ENCODE assay signal across 15 cellular contexts in genomic region chr9:36187414-36187813, GRCh38. TPM values are rescaled to one million over a fixed set of nuclear protein-coding genes. Genes with fewer than 3 reads are reported as not detected.
DNase-seq lines count a peak whose midpoint lies in the region; ATAC-seq and TF ChIP-seq lines count a peak whose summit lies in the region.
"Had no signal": no experiment of that assay in that cellular context is flagged by ENCODE, and none has a peak within 500 bp of the region (broad histone marks: within the 10 kb centered on the region; RNA-seq: fewer than 3 reads in every experiment).

No MANE protein-coding gene starts in this region.

- H2AK5ac ChIP-seq in mesenchymal stem cell (ENCODE audit: low read length, severe bottlenecking): peak overlapping the region; percentile 51

- POLR2A ChIA-PET in CD4-positive, alpha-beta T cell (lab: Charles Lee): no interaction called here

- H3K79me1 ChIP-seq in mesenchymal stem cell (replicated peaks; ENCODE audit: low read length, poor library complexity, severe bottlenecking): no peaks in the 10 kb centered on the region

- TF ChIP-seq POLR2A in lower leg skin (IDR thresholded peaks at IDR 0.05): no peak

- H2BK12ac ChIP-seq in mesenchymal stem cell (ENCODE audit: low read length in 2 of 2): no peak overlapping the region

- H2BK15ac ChIP-seq in mesenchymal stem cell (ENCODE audit: low read depth, poor library complexity, severe bottlenecking): no peak overlapping the region

- DNase-seq in AG10803 (ENCODE audit: low read depth) (peak; percentile 93), HCEC 1CT (peak; percentile 88), astrocyte of the spinal cord (ENCODE audit: low read depth, low spot score) (peak; percentile 53), mesenchymal stem cell (peak; percentile 92), lower leg skin (ENCODE audit: low spot score in 2 of 2) (no peak), cortex of kidney (lab: John Stamatoyannopoulos, UW) (no peak)
- no peak for DNase-seq in CD4-positive, alpha-beta T cell
- DNase-seq: activated CD4-positive, alpha-beta T cell treated with anti-CD3 and anti-CD28 coated beads, Interleukin-2, amount 10 ng/mL, durations not matched to agents 24 days and 14 days; NCI-H1092 treated with DMSO at 0.1 percent for 48 hours; NCI-H510A; stimulated activated CD4-positive, alpha-beta T cell treated with anti-CD3 and anti-CD28 coated beads, Interleukin-4, amount 100 ng/mL, for 24 hours; stimulated activated naive CD8-positive, alpha-beta T cell treated with anti-CD3 and anti-CD28 coated beads, Interleukin-15, Interleukin-2, amounts not matched to agents 100 U/mL and 50 U/mL, for 24 hours had no signal

- H3K23ac ChIP-seq in mesenchymal stem cell (ENCODE audit: low read length in 2 of 2): no peak overlapping the region

- no peak overlapping the region for H3K27ac Mint-ChIP-seq in CD4-positive, alpha-beta T cell
- H3K27ac Mint-ChIP-seq: activated CD4-positive, alpha-beta T cell treated with anti-CD3 and anti-CD28 coated beads, Interleukin-2, amount 10 ng/mL, durations not matched to agents 24 days and 14 days; activated T-helper 17 cell treated with anti-CD3 and anti-CD28 coated beads, Interleukin-2, amount 50 U/mL, for 72 hours had no signal

- H3K36me3 Mint-ChIP-seq in CD4-positive, alpha-beta T cell (ENCODE audit: low read depth): no peaks in the 10 kb centered on the region

- H3K14ac ChIP-seq in mesenchymal stem cell (ENCODE audit: low read length in 2 of 2): no peak overlapping the region

- H3K27me3 Mint-ChIP-seq in CD4-positive, alpha-beta T cell: no peaks in the 10 kb centered on the region
- H3K27me3 Mint-ChIP-seq: activated T-helper 17 cell treated with anti-CD3 and anti-CD28 coated beads, Interleukin-2, amount 50 U/mL, for 72 hours had no signal

- ATAC-seq in CD4-positive, alpha-beta T cell (ENCODE audit: poor library complexity): no peak
- ATAC-seq in HG02884 (IDR thresholded peaks at IDR 0.05; ENCODE audit: unreplicated experiment): no peak
- ATAC-seq: activated T-helper 17 cell treated with anti-CD3 and anti-CD28 coated beads, Interleukin-2, amount 50 U/mL, for 72 hours; stimulated activated naive CD8-positive, alpha-beta T cell treated with anti-CD3 and anti-CD28 coated beads, Interleukin-15, Interleukin-2, amounts not matched to agents 100 U/mL and 50 U/mL, for 24 hours had no signal

- in situ Hi-C loops in astrocyte of the spinal cord (cut with HindIII; ENCODE audit: low sequenced_read_pairs): no loop called here

- H3K4me2 ChIP-seq in mesenchymal stem cell (ENCODE audit: low read length, poor library complexity, severe bottlenecking): no peak overlapping the region

- H2BK5ac ChIP-seq in mesenchymal stem cell (ENCODE audit: low read depth, low read length, poor library complexity, severe bottlenecking): no peak overlapping the region

- H3K4me3 Mint-ChIP-seq in CD4-positive, alpha-beta T cell: no peak overlapping the region
- H3K4me3 Mint-ChIP-seq: activated CD4-positive, alpha-beta T cell treated with anti-CD3 and anti-CD28 coated beads, Interleukin-2, amount 10 ng/mL, durations not matched to agents 24 days and 14 days; activated T-helper 17 cell treated with anti-CD3 and anti-CD28 coated beads, Interleukin-2, amount 50 U/mL, for 72 hours had no signal

- no peak overlapping the region for H2BK120ac ChIP-seq in mesenchymal stem cell (ENCODE audit: low read depth, low read length)

- H3K9me3 ChIP-seq in mesenchymal stem cell (ENCODE audit: control insufficient read depth, low read length): no peaks in the 10 kb centered on the region
- H3K9me3 ChIP-seq in CD4-positive, alpha-beta T cell (ENCODE audit: control insufficient read depth, low read length): no peaks in the 10 kb centered on the region

- H3K27me3 ChIP-seq in mesenchymal stem cell (ENCODE audit: control insufficient read depth in 1 of 2, insufficient read depth in 1 of 2, low read length in 2 of 2): no peaks in the 10 kb centered on the region
- no peaks in the 10 kb centered on the region for H3K27me3 ChIP-seq in CD4-positive, alpha-beta T cell (ENCODE audit: control insufficient read depth, insufficient read depth, low read length)
- H3K27me3 ChIP-seq: cardiac muscle cell had no signal

- H4K91ac ChIP-seq in mesenchymal stem cell (ENCODE audit: low read length): no peak overlapping the region

- H3K27ac ChIP-seq in mesenchymal stem cell (ENCODE audit: low read length, poor library complexity, severe bottlenecking): peak overlapping the region; percentile 70
- H3K27ac ChIP-seq in CD4-positive, alpha-beta T cell (ENCODE audit: low read depth, low read length): no peak overlapping the region
- H3K27ac ChIP-seq: cardiac muscle cell had no signal

- peaks cover 17% of the 10 kb centered on the region for H3K4me1 Mint-ChIP-seq in CD4-positive, alpha-beta T cell (ENCODE audit: low read depth)

- H3K36me3 ChIP-seq in mesenchymal stem cell (ENCODE audit: control insufficient read depth in 1 of 2, insufficient read depth in 2 of 2, low read depth in 1 of 2, low read length in 2 of 2): no peaks in the 10 kb centered on the region
- H3K36me3 ChIP-seq: cardiac muscle cell had no signal

- H3K4me1 ChIP-seq in mesenchymal stem cell (ENCODE audit: control insufficient read depth, insufficient read depth, low read depth, low read length): peaks cover 4% of the 10 kb centered on the region

- no peak overlapping the region for H2AFZ ChIP-seq in mesenchymal stem cell (ENCODE audit: low read depth, low read length)

- H3K18ac ChIP-seq in mesenchymal stem cell (ENCODE audit: low read depth in 1 of 2, low read length in 2 of 2): no peak overlapping the region

- H4K8ac ChIP-seq in mesenchymal stem cell (ENCODE audit: low read length): no peak overlapping the region

- TF ChIP-seq CTCF in AG10803 (conservative IDR thresholded peaks at IDR 0.05; ENCODE audit: low read length) (no peak), astrocyte of the spinal cord (IDR thresholded peaks at IDR 0.05; ENCODE audit: low read depth, low read length) (no peak), lower leg skin (IDR thresholded peaks at IDR 0.05) (no peak)
- TF ChIP-seq CTCF in CD4-positive, alpha-beta T cell (IDR thresholded peaks at IDR 0.05): no peak

- CTCF ChIA-PET in CD4-positive, alpha-beta T cell (lab: Charles Lee): no interaction called here

- no peak overlapping the region for H3K4me3 ChIP-seq in AG10803 (ENCODE audit: low read length)
- H3K4me3 ChIP-seq in astrocyte of the spinal cord (ENCODE audit: low read depth, low read length): no peak overlapping the region
- H3K4me3 ChIP-seq in mesenchymal stem cell (ENCODE audit: insufficient read depth in 1 of 2, low read depth in 1 of 2, low read length in 2 of 2): no peak overlapping the region
- H3K4me3 ChIP-seq in lower leg skin (ENCODE audit: low read depth, poor library complexity, severe bottlenecking): no peak overlapping the region
- H3K4me3 ChIP-seq: cardiac muscle cell had no signal

- intact Hi-C loops in CD4-positive, alpha-beta T cell (cut with DNase I, micrococcal nuclease): no loop called here
- intact Hi-C loops in lower leg skin (cut with DNase I; ENCODE audit: low total_unique reads): no loop called here

- H3K4ac ChIP-seq in mesenchymal stem cell (ENCODE audit: low read depth in 1 of 2, low read length in 2 of 2): no peak overlapping the region

- no peaks in the 10 kb centered on the region for H3K9me3 Mint-ChIP-seq in CD4-positive, alpha-beta T cell
- H3K9me3 Mint-ChIP-seq: activated CD4-positive, alpha-beta T cell treated with anti-CD3 and anti-CD28 coated beads, Interleukin-2, amount 10 ng/mL, durations not matched to agents 24 days and 14 days; activated T-helper 17 cell treated with anti-CD3 and anti-CD28 coated beads, Interleukin-2, amount 50 U/mL, for 72 hours had no signal

- H3K9ac ChIP-seq in mesenchymal stem cell (ENCODE audit: low read length): peak overlapping the region; percentile 59

RNA-seq across cellular contexts. Expression of gene CLTA, which starts 3.3 kb away (rescaled TPM):
- 420 TPM for polyA plus RNA-seq in mesenchymal stem cell (2013, experiment 1 of 2)
- 415 TPM for polyA plus RNA-seq in mesenchymal stem cell (2013, experiment 2 of 2)
- 10 to 100 TPM; 32.0 to 32.8 TPM for total RNA-seq in CD4-positive, alpha-beta T cell
- total RNA-seq in lower leg skin: 100 to 1,000 TPM; 162 to 240 (median 213) TPM

RNA-seq across cellular contexts. Expression of gene CCIN, which starts 18.2 kb away (rescaled TPM):
- polyA plus RNA-seq in mesenchymal stem cell (2013, experiment 1 of 2): 0.01 TPM
- 0.04 TPM for polyA plus RNA-seq in mesenchymal stem cell (2013, experiment 2 of 2)
- total RNA-seq in CD4-positive, alpha-beta T cell: under 1 TPM; 0.22 to 0.36 TPM
- total RNA-seq in lower leg skin: not detected
- total RNA-seq: activated CD4-positive, alpha-beta T cell treated with anti-CD3 and anti-CD28 coated beads, Interleukin-2, amount 10 ng/mL, durations not matched to agents 24 days and 14 days; activated T-helper 17 cell treated with anti-CD3 and anti-CD28 coated beads, Interleukin-2, amount 50 U/mL, for 72 hours had no signal
- polyA plus RNA-seq: cardiac muscle cell had no signal

RNA-seq across cellular contexts. Expression of gene GLIPR2, which starts 50.9 kb away (rescaled TPM):
- polyA plus RNA-seq in mesenchymal stem cell (2013, experiment 1 of 2): 36.0 TPM
- 35.7 TPM for polyA plus RNA-seq in mesenchymal stem cell (2013, experiment 2 of 2)
- total RNA-seq in CD4-positive, alpha-beta T cell: 10 to 100 TPM; 13.6 to 13.7 TPM
- total RNA-seq in lower leg skin: 10 to 100 TPM in 1 of 4 donors, 1 to 10 TPM in 3; 5.2 to 10.1 (median 6.5) TPM

Comparison
In these comparisons a context has a peak if more than half of its experiments do, and no peak if none do; other contexts are left out.
1. DNase-seq: peak in AG10803 (single experiment), HCEC 1CT (single experiment), astrocyte of the spinal cord (single experiment) and mesenchymal stem cell (single experiment); none in CD4-positive, alpha-beta T cell (0 of 10), lower leg skin (0 of 2) and cortex of kidney (single experiment).
2. RNA of gene CLTA, which starts 3.3 kb away (total RNA-seq): 162 to 240 TPM in lower leg skin; 32.0 to 32.8 TPM in CD4-positive, alpha-beta T cell; every median in the first group is over 4 times any median in the second.